Comparison of ENCODE assay signal across 13 cellular contexts in genomic region chr10:24891823-24892222, GRCh38.
DNase-seq lines count a peak whose midpoint lies in the region; ATAC-seq, FAIRE-seq and TF ChIP-seq lines count a peak whose summit lies in the region.
"Had no signal": no experiment of that assay in that cellular context is flagged by ENCODE, and none has a peak within 500 bp of the region (broad histone marks: within the 10 kb centered on the region; RNA-seq: fewer than 3 reads in every experiment).

No MANE protein-coding gene starts in this region.

- DNase-seq in H4 (ENCODE audit: low spot score) (peak; percentile 79), NCI-H69 (lab: John Stamatoyannopoulos, UW) (peak; percentile 69), bronchial epithelial cell (ENCODE audit: low read depth) (peak; percentile 83), mesothelial cell of epicardium (ENCODE audit: low spot score in 2 of 2, unreplicated experiment in 2 of 2) (no peak), HUDEP-2 (lab: John Stamatoyannopoulos, UW; ENCODE audit: unreplicated experiment in 76 of 76) (no peak), GM13977 (ENCODE audit: low spot score) (no peak)
- DNase-seq: caudate nucleus, DND-41, gastrocnemius medialis, left lung, NCI-H187 had no signal

- H3K4me3 Mint-ChIP-seq in mesothelial cell of epicardium = no peak overlapping the region

- ATAC-seq in HG02884 (IDR thresholded peaks at IDR 0.05; ENCODE audit: unreplicated experiment) = no peak
- ATAC-seq: gastrocnemius medialis, left lung had no signal

- no peak overlapping the region for H3K4me3 ChIP-seq in bronchial epithelial cell (ENCODE audit: low read depth, low read length)
- H3K4me3 ChIP-seq: gastrocnemius medialis, left lung, SK-N-MC had no signal

- H3K27ac Mint-ChIP-seq in mesothelial cell of epicardium = peak overlapping the region; percentile 30

- no peak for TF ChIP-seq CTCF in bronchial epithelial cell (IDR thresholded peaks at IDR 0.05; ENCODE audit: insufficient read depth, low read length, severe bottlenecking)
- no peak for TF ChIP-seq CTCF in mesothelial cell of epicardium (IDR thresholded peaks at IDR 0.05; ENCODE audit: unreplicated experiment)
- TF ChIP-seq CTCF in GM13977 (IDR thresholded peaks at IDR 0.05; ENCODE audit: extremely low read depth, insufficient read depth, missing control alignments) = no peak

- H3K36me3 ChIP-seq in bronchial epithelial cell (ENCODE audit: control insufficient read depth, insufficient read depth, low read length) = no peaks in the 10 kb centered on the region
- H3K36me3 ChIP-seq: gastrocnemius medialis, left lung had no signal

- no peaks in the 10 kb centered on the region for H3K27me3 ChIP-seq in bronchial epithelial cell (ENCODE audit: control insufficient read depth, insufficient read depth, low read length)
- H3K27me3 ChIP-seq: gastrocnemius medialis, left lung had no signal

- H3K4me1 Mint-ChIP-seq in mesothelial cell of epicardium = peaks cover 14% of the 10 kb centered on the region

- H3K9me3 Mint-ChIP-seq in mesothelial cell of epicardium = no peaks in the 10 kb centered on the region

- no peak for FAIRE-seq in bronchial epithelial cell (lab: Jason Lieb, UNC)

- H3K27me3 Mint-ChIP-seq in mesothelial cell of epicardium (ENCODE audit: low read depth) = no peaks in the 10 kb centered on the region

- no peaks in the 10 kb centered on the region for H3K36me3 Mint-ChIP-seq in mesothelial cell of epicardium

- in situ Hi-C loops in GM13977 (cut with MboI; ENCODE audit: low pct_unique_long_range_greater_than_20kb, low sequenced_read_pairs, unreplicated experiment) = no loop called here

Comparison
In these comparisons a context has a peak if more than half of its experiments do, and no peak if none do; other contexts are left out.
1. DNase-seq: peak in H4 (single experiment), NCI-H69 (single experiment) and bronchial epithelial cell (single experiment); none in mesothelial cell of epicardium (0 of 2), HUDEP-2 (0 of 76) and GM13977 (single experiment).